Comparison of ENCODE assay signal across 8 cellular contexts in genomic region chr6:31971993-31972708, GRCh38. TPM values are rescaled to one million over a fixed set of nuclear protein-coding genes. Genes with fewer than 3 reads are reported as not detected.
DNase-seq lines count a peak whose midpoint lies in the region; ATAC-seq and TF ChIP-seq lines count a peak whose summit lies in the region.

Gene DXO, minus strand, starts transcription at chr6:31972138. Its CDS starts 463 bp downstream, at chr6:31971675.

- peaks cover 3% of the 10 kb centered on the region; the same call in 1 of the 2 replicates for H3F3A ChIP-seq in DOHH2 (ENCODE audit: control insufficient read depth, insufficient read depth)
- peaks cover 9% of the 10 kb centered on the region for H3F3A ChIP-seq in GM23338 (replicated peaks; ENCODE audit: low read depth)

- H4K20me1 ChIP-seq in DOHH2 (ENCODE audit: control insufficient read depth, insufficient read depth, low read depth, low read length), result no peaks in the 10 kb centered on the region
- H4K20me1 ChIP-seq in GM23338 (replicated peaks; ENCODE audit: insufficient read depth), result no peaks in the 10 kb centered on the region
- no peaks in the 10 kb centered on the region for H4K20me1 ChIP-seq in fibroblast of lung (ENCODE audit: control insufficient read depth, extremely low read depth, insufficient read depth, low read length)

- H3K27me3 ChIP-seq in DOHH2 (ENCODE audit: control insufficient read depth, low read length), result no peaks in the 10 kb centered on the region
- H3K27me3 ChIP-seq in GM23338 (ENCODE audit: insufficient read depth), result no peaks in the 10 kb centered on the region
- H3K27me3 ChIP-seq in fibroblast of lung (ENCODE audit: control insufficient read depth, insufficient read depth, low read length), result no peaks in the 10 kb centered on the region

- H3K4me1 ChIP-seq in DOHH2 (ENCODE audit: control insufficient read depth, low read length) (peaks cover 30% of the 10 kb centered on the region), GM23338 (ENCODE audit: insufficient read depth) (peaks cover 6% of the 10 kb centered on the region), fibroblast of lung (ENCODE audit: control insufficient read depth, extremely low read depth, insufficient read depth, low read length) (peaks cover 18% of the 10 kb centered on the region)

- H3K4me3 Mint-ChIP-seq in GM23338, result peak within 1 kb of the TSS; percentile 89
- H3K4me3 Mint-ChIP-seq in activated T-helper 17 cell treated with anti-CD3 and anti-CD28 coated beads, Interleukin-2, amount 50 U/mL, for 72 hours, result peak within 1 kb of the TSS; percentile 93
- H3K4me3 Mint-ChIP-seq in naive thymus-derived CD8-positive, alpha-beta T cell, result peak within 1 kb of the TSS; percentile 94 to 99 (median 98)

- H3K27me3 Mint-ChIP-seq in GM23338 (ENCODE audit: insufficient read depth, low read depth, poor library complexity), result peaks cover 24% of the 10 kb centered on the region
- H3K27me3 Mint-ChIP-seq in activated T-helper 17 cell treated with anti-CD3 and anti-CD28 coated beads, Interleukin-2, amount 50 U/mL, for 72 hours, result no peaks in the 10 kb centered on the region
- H3K27me3 Mint-ChIP-seq in naive thymus-derived CD8-positive, alpha-beta T cell, result peaks cover 0 to 4% (median 0%) of the 10 kb centered on the region in 5 donors

- H2AFZ ChIP-seq in GM23338 (peak within 1 kb of the TSS; percentile 88), fibroblast of lung (ENCODE audit: low read length) (peak within 1 kb of the TSS; percentile 66)

- peak within 1 kb of the TSS; percentile 98 for H3K9ac ChIP-seq in fibroblast of lung (ENCODE audit: insufficient read depth, low read length)

- DNase-seq in GM23338 (ENCODE audit: low spot score), result peak; percentile 99
- DNase-seq in LHCN-M2 (ENCODE audit: low read depth), result peak; percentile 98
- DNase-seq in RPMI8226, result peak; percentile 98
- DNase-seq in fibroblast of lung (ENCODE audit: low read depth in 2 of 2), result peak; percentile 99
- peak; percentile 89 to 100 (median 99) for DNase-seq in naive thymus-derived CD8-positive, alpha-beta T cell
- peak; percentile 94 to 100 (median 98) for DNase-seq in stimulated activated naive CD4-positive, alpha-beta T cell (lab: John Stamatoyannopoulos, UW)

- H3K4me3 ChIP-seq in DOHH2 (ENCODE audit: low read length) (peak within 1 kb of the TSS; percentile 93), GM23338 (peak within 1 kb of the TSS; percentile 76), fibroblast of lung (replicated peaks in 1 of 4; ENCODE audit: control extremely low read depth in 1 of 4, insufficient read depth in 1 of 4, low read depth in 3 of 4, low read length in 4 of 4) (peak within 1 kb of the TSS; percentile 84 to 97 (median 94))

- peak; percentile 92 for ATAC-seq in GM23338
- ATAC-seq in activated T-helper 17 cell treated with anti-CD3 and anti-CD28 coated beads, Interleukin-2, amount 50 U/mL, for 72 hours (replicated peaks), result peak; percentile 92
- peak; percentile 87 to 90 for ATAC-seq in naive thymus-derived CD8-positive, alpha-beta T cell

- TF ChIP-seq CTCF in DOHH2 (IDR thresholded peaks at IDR 0.05; ENCODE audit: low read depth, low read length, poor library complexity, severe bottlenecking) (no peak), GM23338 (conservative IDR thresholded peaks at IDR 0.05; ENCODE audit: low read depth in 2 of 2) (no peak), fibroblast of lung (conservative IDR thresholded peaks at IDR 0.05 in 1 of 2, IDR thresholded peaks at IDR 0.05 in 1 of 2; ENCODE audit: low read depth in 1 of 2, low read length in 2 of 2) (no peak)

- H3K4me2 ChIP-seq in DOHH2 (ENCODE audit: low read length) (peak within 1 kb of the TSS; percentile 99), GM23338 (peak within 1 kb of the TSS; percentile 85), fibroblast of lung (ENCODE audit: extremely low read depth, insufficient read depth, low read length) (peak within 1 kb of the TSS; percentile 91)

- H3K9me3 Mint-ChIP-seq in GM23338, result peaks cover 26% of the 10 kb centered on the region
- H3K9me3 Mint-ChIP-seq in activated T-helper 17 cell treated with anti-CD3 and anti-CD28 coated beads, Interleukin-2, amount 50 U/mL, for 72 hours, result no peaks in the 10 kb centered on the region
- no peaks in the 10 kb centered on the region for H3K9me3 Mint-ChIP-seq in naive thymus-derived CD8-positive, alpha-beta T cell

- H3K36me3 ChIP-seq in DOHH2 (ENCODE audit: control insufficient read depth, low read length) (peaks cover 45% of the 10 kb centered on the region), GM23338 (ENCODE audit: insufficient read depth) (peaks cover 5% of the 10 kb centered on the region; the same call in 1 of the 2 replicates), fibroblast of lung (ENCODE audit: control insufficient read depth, insufficient read depth, low read length) (peaks cover 24% of the 10 kb centered on the region)

- H3K9me3 ChIP-seq in DOHH2 (ENCODE audit: control insufficient read depth, insufficient read depth, low read length) (no peaks in the 10 kb centered on the region), fibroblast of lung (ENCODE audit: control insufficient read depth, insufficient read depth, low read depth, low read length) (no peaks in the 10 kb centered on the region)

- H3K36me3 Mint-ChIP-seq in GM23338 (ENCODE audit: low read depth), result peaks cover 57% of the 10 kb centered on the region
- H3K36me3 Mint-ChIP-seq in activated T-helper 17 cell treated with anti-CD3 and anti-CD28 coated beads, Interleukin-2, amount 50 U/mL, for 72 hours (ENCODE audit: low read depth), result peaks cover 66% of the 10 kb centered on the region
- peaks cover 0 to 31% (median 0%) of the 10 kb centered on the region in 3 donors for H3K36me3 Mint-ChIP-seq in naive thymus-derived CD8-positive, alpha-beta T cell

- peaks cover 8% of the 10 kb centered on the region for H3K4me1 Mint-ChIP-seq in GM23338
- H3K4me1 Mint-ChIP-seq in activated T-helper 17 cell treated with anti-CD3 and anti-CD28 coated beads, Interleukin-2, amount 50 U/mL, for 72 hours, result peaks cover 20% of the 10 kb centered on the region
- H3K4me1 Mint-ChIP-seq in naive thymus-derived CD8-positive, alpha-beta T cell, result peaks cover 29 to 46% (median 42%) of the 10 kb centered on the region in 4 donors

- H3K79me2 ChIP-seq in DOHH2 (ENCODE audit: control insufficient read depth, low read length) (peaks cover 39% of the 10 kb centered on the region), GM23338 (replicated peaks; ENCODE audit: insufficient read depth) (peaks cover 14% of the 10 kb centered on the region), fibroblast of lung (ENCODE audit: control insufficient read depth, insufficient read depth, low read length) (peaks cover 33% of the 10 kb centered on the region)

- H3K27ac ChIP-seq in DOHH2 (ENCODE audit: low read depth, low read length), result peak within 1 kb of the TSS; percentile 73
- peak within 1 kb of the TSS; percentile 89 for H3K27ac ChIP-seq in GM23338 (ENCODE audit: low read depth)
- peak within 1 kb of the TSS; percentile 100 for H3K27ac ChIP-seq in fibroblast of lung (ENCODE audit: insufficient read depth, low read length)

- H3K9me2 ChIP-seq in DOHH2 (replicated peaks; ENCODE audit: control insufficient read depth, low read length) (no peaks in the 10 kb centered on the region), GM23338 (ENCODE audit: insufficient read depth) (no peaks in the 10 kb centered on the region)

- peak within 1 kb of the TSS; percentile 99 for H3K27ac Mint-ChIP-seq in GM23338
- peak within 1 kb of the TSS; percentile 95 for H3K27ac Mint-ChIP-seq in activated T-helper 17 cell treated with anti-CD3 and anti-CD28 coated beads, Interleukin-2, amount 50 U/mL, for 72 hours
- peak within 1 kb of the TSS; percentile 97 to 100 (median 100) for H3K27ac Mint-ChIP-seq in naive thymus-derived CD8-positive, alpha-beta T cell

- POLR2A ChIA-PET in naive thymus-derived CD8-positive, alpha-beta T cell (lab: Charles Lee), result interaction anchor here (0.5 to 5.6 kb wide), 17 partner anchors 12 to 873 kb away, joined by 3 to 119 read pairs (median 4); partner anchors contain the start of genes ABHD16A, BAG6, DDAH2 and DDX39B

TF ChIP-seq in GM23338, 12 proteins besides CTCF, POLR2A, EP300 and RAD21:
- no peak for TF ChIP-seq NANOG (IDR thresholded peaks at IDR 0.05; ENCODE audit: borderline replicate concordance)
- TF ChIP-seq ETS1 (IDR thresholded peaks at IDR 0.05), result peak; percentile 38; the same call in 1 of the 2 replicates
- peak; percentile 98 for TF ChIP-seq CREB1 (CRISPR knock-in tag; IDR thresholded peaks at IDR 0.05; ENCODE audit: low read depth)
- no peak for TF ChIP-seq STAT1 (IDR thresholded peaks at IDR 0.05; ENCODE audit: unreplicated experiment)
- peak; percentile 49; the same call in 1 of the 2 replicates for TF ChIP-seq POLR2AphosphoS5 (IDR thresholded peaks at IDR 0.05; ENCODE audit: low read depth)

RNA-seq across cellular contexts. Expression of gene DXO, which starts in this region (rescaled TPM):
- 12.1 and 19.7 TPM in 2 replicates for total RNA-seq in GM23338 (2014; rRNA removed; shearing (Covaris generic))
- polyA plus RNA-seq in GM23338 (2016; fragmentation: Nextera tagmentation; extraction: Ambion mirVana) (15.6 and 16.2 TPM in 2 replicates), fibroblast of lung (9.1 and 11.8 TPM in 2 replicates)
- total RNA-seq in LHCN-M2 (2014; rRNA removed) (19.1 and 19.5 TPM in 2 replicates), fibroblast of lung (11.6 and 14.0 TPM in 2 replicates)
- polyA plus RNA-seq in LHCN-M2 (2012), result 17.2 TPM
- 10 to 100 TPM; 14.9 to 16.9 TPM for total RNA-seq in activated T-helper 17 cell treated with anti-CD3 and anti-CD28 coated beads, Interleukin-2, amount 50 U/mL, for 72 hours
- 11.2 and 14.4 TPM in 2 replicates for polyA plus RNA-seq in fibroblast of lung (2012)
- polyA minus RNA-seq in fibroblast of lung (ENCODE audit: low replicate concordance), result 24.0 and 36.0 TPM in 2 replicates
- total RNA-seq in naive thymus-derived CD8-positive, alpha-beta T cell, result 10 to 100 TPM; 36.4 to 41.0 TPM
- 10 to 100 TPM; 12.5 to 16.4 (median 14.5) TPM for polyA plus RNA-seq in naive thymus-derived CD8-positive, alpha-beta T cell

Comparison
In these comparisons a context has a peak if more than half of its experiments do, and no peak if none do; other contexts are left out.
1. Peak in every context shown above with its lines: DNase-seq, ATAC-seq, H3K4me3 ChIP-seq and H3K27ac ChIP-seq.